8 cellular contexts compared by ENCODE assay signal in genomic region chr15:78264304-78265136, GRCh38. TPM values are rescaled to one million over a fixed set of nuclear protein-coding genes. Genes with fewer than 3 reads are reported as not detected.
A peak's percentile ranks its signal among the peaks of the same experiment; 100 is the strongest.
DNase-seq lines count a peak whose midpoint lies in the region; ATAC-seq and TF ChIP-seq lines count a peak whose summit lies in the region.

Gene DNAJA4, plus strand, starts transcription at chr15:78264562. Its CDS starts 202 bp downstream, at chr15:78264764.

- H3K4me3 ChIP-seq in IMR-90 (ENCODE audit: insufficient read depth, low read depth, low read length) (peak within 1 kb of the TSS; percentile 28; the same call in 1 of the 2 replicates), epithelial cell of esophagus (ENCODE audit: low read length) (peak within 1 kb of the TSS; percentile 54), mucosa of rectum (ENCODE audit: low read length in 2 of 2) (peak within 1 kb of the TSS; percentile 67 to 81)

- H3K36me3 ChIP-seq in IMR-90 (ENCODE audit: control insufficient read depth, insufficient read depth, low read length) (no peaks in the 10 kb centered on the region), mucosa of rectum (ENCODE audit: control insufficient read depth in 2 of 2, insufficient read depth in 2 of 2, low read length in 2 of 2) (peaks cover 0 to 6% of the 10 kb centered on the region in 2 donors)

- H2AK9ac ChIP-seq in IMR-90 (replicated peaks; ENCODE audit: low read depth, low read length, poor library complexity), result no peak within 1 kb of the TSS

- H3K4me1 ChIP-seq in IMR-90 (ENCODE audit: control insufficient read depth, insufficient read depth, low read length) (peaks cover 10% of the 10 kb centered on the region), mucosa of rectum (ENCODE audit: control insufficient read depth in 2 of 2, insufficient read depth in 2 of 2, low read length in 2 of 2) (peaks cover 8 to 20% of the 10 kb centered on the region in 2 donors)

- no peak for TF ChIP-seq CTCF in IMR-90 (conservative IDR thresholded peaks at IDR 0.05; ENCODE audit: low read depth, low read length)
- TF ChIP-seq CTCF in epithelial cell of esophagus (IDR thresholded peaks at IDR 0.05; ENCODE audit: insufficient read depth, low read depth, low read length, missing control alignments), result no peak

- TF ChIP-seq POLR2A in IMR-90 (IDR thresholded peaks at IDR 0.05; ENCODE audit: low read depth, low read length), result no peak

- H3K9me1 ChIP-seq in IMR-90 (ENCODE audit: insufficient read depth, low read length), result 0 out of 2 replicates have a peak, but pooled peaks cover 3% of the 10 kb centered on the region

- no peak within 1 kb of the TSS for H2BK120ac ChIP-seq in IMR-90 (ENCODE audit: low read depth, low read length)

- no peak within 1 kb of the TSS; the same call in 1 of the 2 replicates for H3K18ac ChIP-seq in IMR-90 (ENCODE audit: low read depth, low read length)

- no peak within 1 kb of the TSS for H2BK5ac ChIP-seq in IMR-90 (ENCODE audit: low read depth, low read length, poor library complexity, severe bottlenecking)

- H3K56ac ChIP-seq in IMR-90 (ENCODE audit: extremely low read depth, insufficient read depth, low read length), result no peak within 1 kb of the TSS

- WGBS in IMR-90 (ENCODE audit: extremely low coverage in 2 of 2, insufficient read length in 1 of 2), 2 experiments, result 16% methylated on average over 37 of the region's 107 CpGs; no CpG with 5 or more reads in 1 of the 2 experiments

- no peaks in the 10 kb centered on the region for H4K20me1 ChIP-seq in IMR-90 (ENCODE audit: insufficient read depth, low read length)

- H2BK15ac ChIP-seq in IMR-90 (ENCODE audit: low read depth, low read length), result no peak within 1 kb of the TSS

- BruUV-seq in IMR-90 (replicated peaks; lab: Mats Ljungman, UMichigan), result no TSS peak

- ATAC-seq in IMR-90 (ENCODE audit: low read depth), result peak; percentile 43
- no peak for ATAC-seq in HG03135 (IDR thresholded peaks at IDR 0.05; ENCODE audit: unreplicated experiment)
- no peak for ATAC-seq in HG03469 (IDR thresholded peaks at IDR 0.05; ENCODE audit: unreplicated experiment)

- H4K5ac ChIP-seq in IMR-90 (ENCODE audit: low read depth, low read length), result no peak within 1 kb of the TSS

- H2AFZ ChIP-seq in IMR-90 (replicated peaks; ENCODE audit: low read length, poor library complexity), result peak within 1 kb of the TSS; percentile 74

- in situ Hi-C loops in IMR-90 (cut with MboI; ENCODE audit: low sequenced_read_pairs), result no loop called here

- H4K91ac ChIP-seq in IMR-90 (ENCODE audit: insufficient read depth, low read depth, low read length), result no peak within 1 kb of the TSS; the same call in 1 of the 2 replicates

- TF ChIP-seq RAD21 in IMR-90 (IDR thresholded peaks at IDR 0.05; ENCODE audit: low read length), result no peak

- H3K4ac ChIP-seq in IMR-90 (ENCODE audit: low read depth, low read length), result no peak within 1 kb of the TSS

- no peak within 1 kb of the TSS for H4K8ac ChIP-seq in IMR-90 (ENCODE audit: low read depth in 2 of 2, low read length in 2 of 2)

- H3K14ac ChIP-seq in IMR-90 (replicated peaks; ENCODE audit: low read depth, low read length), result no peak within 1 kb of the TSS

- POLR2A ChIA-PET in IMR-90 (lab: Charles Lee; ENCODE audit: unreplicated experiment), result no interaction called here

- dilution Hi-C loops in IMR-90 (cut with HindIII; ENCODE audit: low sequenced_read_pairs, unreplicated experiment), result no loop called here

- H3K9ac ChIP-seq in IMR-90 (ENCODE audit: low read depth, low read length) (peak within 1 kb of the TSS; percentile 21; the same call in 1 of the 2 replicates), mucosa of rectum (ENCODE audit: low read depth in 1 of 2, low read length in 2 of 2) (peak within 1 kb of the TSS; percentile 77 to 89)

- peaks cover 12% of the 10 kb centered on the region; the same call in 1 of the 2 replicates for H3K27me3 ChIP-seq in IMR-90 (ENCODE audit: control insufficient read depth, insufficient read depth, low read length)
- H3K27me3 ChIP-seq in mucosa of rectum (ENCODE audit: control insufficient read depth in 2 of 2, insufficient read depth in 2 of 2, low read length in 2 of 2), result no peaks in the 10 kb centered on the region

- H3K23ac ChIP-seq in IMR-90 (ENCODE audit: low read depth, low read length), result no peak within 1 kb of the TSS

- intact Hi-C loops in IMR-90 (cut with micrococcal nuclease), result no loop called here

- H3K79me1 ChIP-seq in IMR-90 (ENCODE audit: low read depth in 1 of 2, low read length in 2 of 2), result no peaks in the 10 kb centered on the region

- no peak within 1 kb of the TSS for H2AK5ac ChIP-seq in IMR-90 (ENCODE audit: low read depth, low read length)

- H3K9me3 ChIP-seq in IMR-90 (ENCODE audit: control insufficient read depth, insufficient read depth, low read length) (no peaks in the 10 kb centered on the region), mucosa of rectum (ENCODE audit: control insufficient read depth in 2 of 2, low read length in 2 of 2) (no peaks in the 10 kb centered on the region)

- H3K4me2 ChIP-seq in IMR-90 (ENCODE audit: low read depth, low read length), result no peak within 1 kb of the TSS; the same call in 1 of the 2 replicates

- H3K27ac ChIP-seq in IMR-90 (ENCODE audit: insufficient read depth, low read length) (no peak within 1 kb of the TSS), mucosa of rectum (ENCODE audit: low read depth in 2 of 2, low read length in 2 of 2) (peak within 1 kb of the TSS; percentile 79 to 83)

- CTCF ChIA-PET in IMR-90 (lab: Yijun Ruan, JAX), result no interaction called here

- DNase-seq in AG08395 (ENCODE audit: low spot score) (peak; percentile 50), IMR-90 (no peak), activated T-cell treated with anti-CD3 and anti-CD28 coated beads for 1 hour (ENCODE audit: low read depth) (peak; percentile 54), epithelial cell of esophagus (ENCODE audit: low read depth) (peak; percentile 40)
- peak; percentile 15 to 31 for DNase-seq in stimulated activated CD8-positive, alpha-beta memory T cell treated with anti-CD3 and anti-CD28 coated beads, Interleukin-4, amount 100 ng/mL, for 4 hours (ENCODE audit: low read depth in 2 of 2, low spot score in 1 of 2)

- no peak within 1 kb of the TSS for H2BK20ac ChIP-seq in IMR-90 (ENCODE audit: low read depth, low read length)

TF ChIP-seq in IMR-90, 13 proteins besides CTCF, POLR2A, EP300 and RAD21:
- TF ChIP-seq CEBPB (IDR thresholded peaks at IDR 0.05; ENCODE audit: low read depth, low read length) (no peak), MXI1 (IDR thresholded peaks at IDR 0.05; ENCODE audit: borderline replicate concordance, low read depth, low read length) (no peak), RFX5 (IDR thresholded peaks at IDR 0.05; ENCODE audit: low read depth, low read length) (no peak), ELK1 (IDR thresholded peaks at IDR 0.05; ENCODE audit: borderline replicate concordance, low read depth, low read length) (no peak), CHD1 (IDR thresholded peaks at IDR 0.05; ENCODE audit: low read depth, low read length) (no peak), SMC3 (IDR thresholded peaks at IDR 0.05; ENCODE audit: low read depth, low read length) (no peak), RCOR1 (IDR thresholded peaks at IDR 0.05; ENCODE audit: insufficient replicate concordance, low read length) (no peak), NFE2L2 (IDR thresholded peaks at IDR 0.05; ENCODE audit: low read depth, low read length) (no peak), FOS (IDR thresholded peaks at IDR 0.05; ENCODE audit: low read depth, low read length) (no peak), BHLHE40 (IDR thresholded peaks at IDR 0.05; ENCODE audit: low read depth, low read length) (no peak), MAFK (IDR thresholded peaks at IDR 0.05; ENCODE audit: low read depth, low read length) (no peak), USF2 (IDR thresholded peaks at IDR 0.05; ENCODE audit: low read depth, low read length) (no peak), MAZ (IDR thresholded peaks at IDR 0.05; ENCODE audit: borderline replicate concordance, low read depth, low read length) (no peak)

RNA-seq across cellular contexts. Expression of gene DNAJA4, which starts in this region (rescaled TPM):
- under 0.01 and 0.18 TPM in 2 replicates for total RNA-seq in IMR-90 (2012; rRNA removed)
- 0.27 and 0.32 TPM in 2 replicates for polyA plus RNA-seq in IMR-90 (2012; rRNA removed)
- polyA plus RNA-seq in IMR-90 (2012; cell fraction: cytosol; rRNA removed), result 0.01 and 0.09 TPM in 2 replicates
- polyA plus RNA-seq in IMR-90 (2012; cell fraction: nucleus; rRNA removed; ENCODE audit: low replicate concordance), result 0.37 and 1.4 TPM in 2 replicates
